1 cellular context compared by ENCODE assay signal in genomic region chr12:129830796-129831195, GRCh38.
TF ChIP-seq lines count a peak whose summit lies in the region.

No MANE protein-coding gene starts in this region.

TF ChIP-seq in H1, 55 proteins besides CTCF, POLR2A, EP300 and RAD21:
- no peak for TF ChIP-seq NRF1 (IDR thresholded peaks at IDR 0.05; ENCODE audit: low read depth, low read length)
- no peak for TF ChIP-seq MAX (IDR thresholded peaks at IDR 0.05)
- no peak for TF ChIP-seq ASH2L (IDR thresholded peaks at IDR 0.05; ENCODE audit: low read length)
- no peak for TF ChIP-seq EGR1 (IDR thresholded peaks at IDR 0.05; ENCODE audit: borderline replicate concordance, low read depth, low read length)
- TF ChIP-seq POLR2AphosphoS5 (IDR thresholded peaks at IDR 0.05; ENCODE audit: low read depth, low read length) = no peak
- no peak for TF ChIP-seq CBX8 (IDR thresholded peaks at IDR 0.05; ENCODE audit: borderline replicate concordance, low read depth, low read length)
- no peak for TF ChIP-seq SP2 (IDR thresholded peaks at IDR 0.05; ENCODE audit: low read length)
- TF ChIP-seq YY1 (IDR thresholded peaks at IDR 0.05; ENCODE audit: low read depth, low read length) = no peak
- TF ChIP-seq SAP30 (IDR thresholded peaks at IDR 0.05; ENCODE audit: insufficient read depth, insufficient replicate concordance, low read length) = no peak
- no peak for TF ChIP-seq RXRA (IDR thresholded peaks at IDR 0.05; ENCODE audit: insufficient read depth, low read depth, low read length)
- no peak for TF ChIP-seq SIRT6 (IDR thresholded peaks at IDR 0.05; ENCODE audit: low read length)
- no peak for TF ChIP-seq BCL11A (IDR thresholded peaks at IDR 0.05; ENCODE audit: low read depth in 2 of 2, low read length in 2 of 2)
